ENCODE assay signal across 15 cellular contexts in the genomic region with DNA sequence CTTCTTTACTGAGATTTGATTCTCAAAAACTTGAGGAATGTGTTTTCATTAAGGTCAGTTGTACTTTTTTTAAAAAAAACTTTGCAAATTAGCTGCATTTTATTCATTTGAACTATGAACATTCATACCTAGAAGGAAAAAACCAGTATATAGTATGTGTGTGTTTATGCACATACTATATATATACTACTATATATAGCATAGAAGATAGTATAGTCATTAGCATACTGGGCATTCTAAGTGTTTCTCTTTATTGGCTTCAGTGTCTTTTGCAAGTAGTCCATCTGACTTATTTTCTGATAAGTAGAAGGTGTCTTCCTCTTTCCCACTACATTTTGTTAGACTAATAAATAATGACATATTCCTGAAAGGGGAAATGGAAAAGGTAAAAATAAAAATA. TPM values are rescaled to one million over a fixed set of nuclear protein-coding genes. Genes with fewer than 3 reads are reported as not detected.
DNase-seq lines count a peak whose midpoint lies in the region; ATAC-seq and TF ChIP-seq lines count a peak whose summit lies in the region.
"Had no signal": no experiment of that assay in that cellular context is flagged by ENCODE, and none has a peak within 500 bp of the region (broad histone marks: within the 10 kb centered on the region; RNA-seq: fewer than 3 reads in every experiment).

No MANE protein-coding gene starts in this region.

- no peak overlapping the region for H2AK5ac ChIP-seq in mesenchymal stem cell (ENCODE audit: low read length, severe bottlenecking)

- H3K36me3 Mint-ChIP-seq in MCF 10A (ENCODE audit: insufficient read depth, unreplicated experiment) = no peaks in the 10 kb centered on the region
- peaks cover 2% of the 10 kb centered on the region for H3K36me3 Mint-ChIP-seq in activated CD4-positive, alpha-beta T cell treated with anti-CD3 and anti-CD28 coated beads, Interleukin-2, amount 10 ng/mL, durations not matched to agents 7 days and 5 days (ENCODE audit: low read depth)
- H3K36me3 Mint-ChIP-seq: CD4-positive, CD25-positive, alpha-beta regulatory T cell had no signal

- H3K4me3 ChIP-seq in breast epithelium (no peak overlapping the region), HCT116 (replicated peaks in 1 of 2; ENCODE audit: low read depth in 1 of 2, low read length in 2 of 2) (no peak overlapping the region; a peak in 1 of 4 replicates), mesenchymal stem cell (ENCODE audit: insufficient read depth in 1 of 2, low read depth in 1 of 2, low read length in 2 of 2) (no peak overlapping the region)
- H3K4me3 ChIP-seq: thoracic aorta had no signal

- RAD21 ChIA-PET in HCT116 (lab: Charles Lee; ENCODE audit: low non-redundant PET in 1 of 2, low total read pairs in 2 of 2, uncharacterized antibody in 2 of 2, unreplicated experiment in 2 of 2) = no interaction called here

- H2BK120ac ChIP-seq in mesenchymal stem cell (ENCODE audit: low read depth, low read length) = no peak overlapping the region

- POLR2A ChIA-PET in MCF 10A (lab: Yijun Ruan, JAX) (interaction anchor here (1.5 kb wide), 1 partner anchor 111 kb away, joined by 5 read pairs; a partner anchor contains a TSS), HCT116 (lab: Charles Lee) (no interaction called here)
- POLR2A ChIA-PET in activated CD4-positive, alpha-beta T cell treated with anti-CD3 and anti-CD28 coated beads, Interleukin-2, amount 10 ng/mL, durations not matched to agents 7 days and 5 days (lab: Charles Lee) = no interaction called here

- no peak overlapping the region for H4K91ac ChIP-seq in mesenchymal stem cell (ENCODE audit: low read length)

- H3K27ac ChIP-seq in breast epithelium (no peak overlapping the region), HCT116 (ENCODE audit: low read depth, low read length) (no peak overlapping the region; the same call in 1 of the 2 replicates), mesenchymal stem cell (ENCODE audit: low read length, poor library complexity, severe bottlenecking) (peak overlapping the region; percentile 54)
- H3K27ac ChIP-seq: 22Rv1, thoracic aorta had no signal

- no peak for TF ChIP-seq POLR2A in breast epithelium (IDR thresholded peaks at IDR 0.05)
- no peak for TF ChIP-seq POLR2A in HCT116 (IDR thresholded peaks at IDR 0.05; ENCODE audit: borderline replicate concordance, extremely low read depth, insufficient read depth, insufficient read length)

- no peaks in the 10 kb centered on the region for H3K27me3 Mint-ChIP-seq in MCF 10A (ENCODE audit: insufficient read depth, unreplicated experiment)
- H3K27me3 Mint-ChIP-seq in activated CD4-positive, alpha-beta T cell treated with anti-CD3 and anti-CD28 coated beads, Interleukin-2, amount 10 ng/mL, durations not matched to agents 7 days and 5 days = peaks cover 19% of the 10 kb centered on the region
- H3K27me3 Mint-ChIP-seq: CD4-positive, CD25-positive, alpha-beta regulatory T cell had no signal

- ATAC-seq in HCT116 (no peak), HG03342 (IDR thresholded peaks at IDR 0.05; ENCODE audit: unreplicated experiment) (peak; percentile 60)

- no peak overlapping the region for H3K23ac ChIP-seq in mesenchymal stem cell (ENCODE audit: low read length in 2 of 2)

- H2AFZ ChIP-seq in HCT116 (ENCODE audit: low read depth, low read length, poor library complexity, severe bottlenecking) (no peak overlapping the region), mesenchymal stem cell (ENCODE audit: low read depth, low read length) (no peak overlapping the region)

- no peak overlapping the region for H3K4ac ChIP-seq in mesenchymal stem cell (ENCODE audit: low read depth in 1 of 2, low read length in 2 of 2)

- H4K20me1 ChIP-seq in HCT116 (ENCODE audit: insufficient read depth) = no peaks in the 10 kb centered on the region

- H4K8ac ChIP-seq in mesenchymal stem cell (ENCODE audit: low read length) = no peak overlapping the region

- no peaks in the 10 kb centered on the region for H3K36me3 ChIP-seq in breast epithelium
- H3K36me3 ChIP-seq in HCT116 (ENCODE audit: control insufficient read depth in 1 of 2, insufficient read depth in 2 of 2, low read length in 2 of 2) = no peaks in the 10 kb centered on the region
- no peaks in the 10 kb centered on the region for H3K36me3 ChIP-seq in mesenchymal stem cell (ENCODE audit: control insufficient read depth in 1 of 2, insufficient read depth in 2 of 2, low read depth in 1 of 2, low read length in 2 of 2)
- H3K36me3 ChIP-seq: thoracic aorta had no signal

- H2BK15ac ChIP-seq in mesenchymal stem cell (ENCODE audit: low read depth, poor library complexity, severe bottlenecking) = no peak overlapping the region

- no peak overlapping the region for H3K14ac ChIP-seq in mesenchymal stem cell (ENCODE audit: low read length in 2 of 2)

- TF ChIP-seq RAD21 in HCT116 (IDR thresholded peaks at IDR 0.05; ENCODE audit: low read depth) = no peak

- no peak overlapping the region for H2BK5ac ChIP-seq in mesenchymal stem cell (ENCODE audit: low read depth, low read length, poor library complexity, severe bottlenecking)

- BruUV-seq in MCF 10A (replicated peaks; lab: Mats Ljungman, UMichigan) (no TSS peak), HCT116 (replicated peaks; lab: Mats Ljungman, UMichigan) (no TSS peak)

- H3K27ac Mint-ChIP-seq in MCF 10A (ENCODE audit: low read depth, unreplicated experiment) = peak overlapping the region; percentile 66
- no peak overlapping the region for H3K27ac Mint-ChIP-seq in activated CD4-positive, alpha-beta T cell treated with anti-CD3 and anti-CD28 coated beads, Interleukin-2, amount 10 ng/mL, durations not matched to agents 7 days and 5 days
- H3K27ac Mint-ChIP-seq: CD4-positive, CD25-positive, alpha-beta regulatory T cell had no signal

- H3K4me1 ChIP-seq in breast epithelium = no peaks in the 10 kb centered on the region
- peaks cover 10 to 19% of the 10 kb centered on the region in 2 experiments for H3K4me1 ChIP-seq in HCT116 (ENCODE audit: control insufficient read depth in 1 of 2, insufficient read depth in 2 of 2, low read length in 2 of 2)
- H3K4me1 ChIP-seq in mesenchymal stem cell (ENCODE audit: control insufficient read depth, insufficient read depth, low read depth, low read length) = peaks cover 1% of the 10 kb centered on the region

- no peak overlapping the region for H3K9ac ChIP-seq in HCT116 (ENCODE audit: low read length)
- H3K9ac ChIP-seq in mesenchymal stem cell (ENCODE audit: low read length) = no peak overlapping the region

- no peaks in the 10 kb centered on the region for H3K9me3 ChIP-seq in breast epithelium
- no peaks in the 10 kb centered on the region for H3K9me3 ChIP-seq in HCT116 (ENCODE audit: control insufficient read depth in 1 of 2, insufficient read depth in 1 of 2, low read depth in 1 of 2, low read length in 2 of 2)
- no peaks in the 10 kb centered on the region for H3K9me3 ChIP-seq in mesenchymal stem cell (ENCODE audit: control insufficient read depth, low read length)
- H3K9me3 ChIP-seq: thoracic aorta had no signal

- no peaks in the 10 kb centered on the region for H3K79me1 ChIP-seq in mesenchymal stem cell (replicated peaks; ENCODE audit: low read length, poor library complexity, severe bottlenecking)

- no peaks in the 10 kb centered on the region for H3K9me3 Mint-ChIP-seq in MCF 10A (ENCODE audit: unreplicated experiment)
- H3K9me3 Mint-ChIP-seq in activated CD4-positive, alpha-beta T cell treated with anti-CD3 and anti-CD28 coated beads, Interleukin-2, amount 10 ng/mL, durations not matched to agents 7 days and 5 days = no peaks in the 10 kb centered on the region

- H3K18ac ChIP-seq in mesenchymal stem cell (ENCODE audit: low read depth in 1 of 2, low read length in 2 of 2) = no peak overlapping the region

- no peak overlapping the region for H2BK12ac ChIP-seq in mesenchymal stem cell (ENCODE audit: low read length in 2 of 2)

- peak overlapping the region; percentile 66 for H3K4me2 ChIP-seq in HCT116 (ENCODE audit: low read length)
- H3K4me2 ChIP-seq in mesenchymal stem cell (ENCODE audit: low read length, poor library complexity, severe bottlenecking) = no peak overlapping the region

- H3K4me3 Mint-ChIP-seq in MCF 10A (ENCODE audit: unreplicated experiment) = no peak overlapping the region
- no peak overlapping the region for H3K4me3 Mint-ChIP-seq in activated CD4-positive, alpha-beta T cell treated with anti-CD3 and anti-CD28 coated beads, Interleukin-2, amount 10 ng/mL, durations not matched to agents 7 days and 5 days
- H3K4me3 Mint-ChIP-seq: CD4-positive, CD25-positive, alpha-beta regulatory T cell had no signal

- CTCF ChIA-PET in MCF 10A (lab: Yijun Ruan, JAX) (no interaction called here), HCT116 (lab: Charles Lee) (no interaction called here)
- CTCF ChIA-PET in activated CD4-positive, alpha-beta T cell treated with anti-CD3 and anti-CD28 coated beads, Interleukin-2, amount 10 ng/mL, durations not matched to agents 7 days and 5 days (lab: Charles Lee) = no interaction called here

- peaks cover 4% of the 10 kb centered on the region; the same call in 1 of the 2 replicates for H3K79me2 ChIP-seq in HCT116 (ENCODE audit: insufficient read depth, low read length)

- intact Hi-C loops in MCF 10A (cut with micrococcal nuclease) = no loop called here
- intact Hi-C loops in breast epithelium (cut with DNase I; ENCODE audit: low total_unique reads) = loop anchor here (5.0 kb wide), 1 partner anchor 1229 kb away; no protein-coding TSS in a partner anchor
- intact Hi-C loops in HCT116 (cut with micrococcal nuclease) = no loop called here

- no peak for TF ChIP-seq CTCF in MCF 10A (IDR thresholded peaks at IDR 0.05; ENCODE audit: unreplicated experiment)
- no peak for TF ChIP-seq CTCF in breast epithelium (IDR thresholded peaks at IDR 0.05)
- TF ChIP-seq CTCF in HCT116 (IDR thresholded peaks at IDR 0.05 in 2 of 3, conservative IDR thresholded peaks at IDR 0.05 in 1 of 3; ENCODE audit: borderline replicate concordance in 1 of 3, insufficient read depth in 1 of 3, low read depth in 2 of 3, low read length in 2 of 3) = no peak

- H3K9me2 ChIP-seq in HCT116 (ENCODE audit: insufficient read depth) = no peaks in the 10 kb centered on the region

- DNase-seq in MCF 10A (ENCODE audit: unreplicated experiment) (no peak), breast epithelium (ENCODE audit: low spot score in 2 of 2) (no peak), HCT116 (ENCODE audit: low read depth, low spot score) (no peak), mesenchymal stem cell (no peak), LoVo (ENCODE audit: low spot score) (no peak), NCI-H1930 (lab: John Stamatoyannopoulos, UW) (no peak)
- DNase-seq in activated CD4-positive, alpha-beta T cell treated with anti-CD3 and anti-CD28 coated beads, Interleukin-2, amount 10 ng/mL, durations not matched to agents 7 days and 5 days = no peak
- DNase-seq: activated CD4-positive, CD25-positive, alpha-beta regulatory T cell; activated T-cell treated with anti-CD3 and anti-CD28 coated beads for 4 hours; CD4-positive, CD25-positive, alpha-beta regulatory T cell; glutamatergic neuron; NCI-H1092 had no signal

- peaks cover 9% of the 10 kb centered on the region for H3K4me1 Mint-ChIP-seq in MCF 10A (ENCODE audit: insufficient read depth, unreplicated experiment)
- no peaks in the 10 kb centered on the region for H3K4me1 Mint-ChIP-seq in activated CD4-positive, alpha-beta T cell treated with anti-CD3 and anti-CD28 coated beads, Interleukin-2, amount 10 ng/mL, durations not matched to agents 7 days and 5 days
- H3K4me1 Mint-ChIP-seq: CD4-positive, CD25-positive, alpha-beta regulatory T cell had no signal

- H3K27me3 ChIP-seq in breast epithelium = no peaks in the 10 kb centered on the region
- no peaks in the 10 kb centered on the region for H3K27me3 ChIP-seq in HCT116 (ENCODE audit: insufficient read depth, low read length)
- peaks cover 0 to 7% of the 10 kb centered on the region in 2 experiments for H3K27me3 ChIP-seq in mesenchymal stem cell (ENCODE audit: control insufficient read depth in 1 of 2, insufficient read depth in 1 of 2, low read length in 2 of 2)

RNA-seq across cellular contexts. Expression of a gene that starts 33.0 kb away (rescaled TPM):
- total RNA-seq in MCF 10A (2022) = 10.3 and 14.3 TPM in 2 replicates
- 1 to 10 TPM; 3.9 to 7.5 (median 6.1) TPM for total RNA-seq in breast epithelium
- total RNA-seq in HCT116 (2021; ENCODE audit: unreplicated experiment) = 20.0 TPM
- 9.8 and 11.0 TPM in 2 replicates for polyA plus RNA-seq in HCT116 (2012)
- 0.03 TPM for polyA plus RNA-seq in mesenchymal stem cell (2013, experiment 1 of 2)
- polyA plus RNA-seq in mesenchymal stem cell (2013, experiment 2 of 2) = 0.03 TPM
- under 1 TPM; 0.42 to 0.99 TPM for total RNA-seq in activated CD4-positive, alpha-beta T cell treated with anti-CD3 and anti-CD28 coated beads, Interleukin-2, amount 10 ng/mL, durations not matched to agents 7 days and 5 days
- polyA plus RNA-seq: CD4-positive, CD25-positive, alpha-beta regulatory T cell had no signal
